ENCODE assay signal across 29 cellular contexts in genomic region chr18:73756256-73757091, GRCh38.
A peak's percentile ranks its signal among the peaks of the same experiment; 100 is the strongest.
DNase-seq lines count a peak whose midpoint lies in the region; ATAC-seq and TF ChIP-seq lines count a peak whose summit lies in the region.
"Had no signal": no experiment of that assay in that cellular context is flagged by ENCODE, and none has a peak within 500 bp of the region (broad histone marks: within the 10 kb centered on the region; RNA-seq: fewer than 3 reads in every experiment).

No MANE protein-coding gene starts in this region.

- intact Hi-C loops in PC-3 (cut with micrococcal nuclease) = no loop called here

- H3K9ac ChIP-seq in PC-3 (ENCODE audit: low read length) = no peak overlapping the region

- H3K36me3 ChIP-seq in PC-3 (ENCODE audit: low read depth, low read length) = no peaks in the 10 kb centered on the region
- no peaks in the 10 kb centered on the region for H3K36me3 ChIP-seq in GM23338 (ENCODE audit: insufficient read depth)
- H3K36me3 ChIP-seq in Peyer's patch = no peaks in the 10 kb centered on the region
- H3K36me3 ChIP-seq: heart right ventricle, lower lobe of right lung, pancreas, suprapubic skin had no signal

- H3K36me3 Mint-ChIP-seq in GM23338 (ENCODE audit: low read depth) = no peaks in the 10 kb centered on the region
- H3K36me3 Mint-ChIP-seq: CD8-positive, alpha-beta memory T cell; stimulated activated memory B cell treated with anti-CD40 and anti-IgM and Interleukin-4, amounts not matched to agents 10 μg/mL and 1 μg/mL and 100 μg/mL, for 72 hours; T-cell had no signal

- DNase-seq in DMS153 (lab: John Stamatoyannopoulos, UW) (peak; percentile 79), DMS153 treated with DMSO at 0.1 percent for 48 hours (lab: John Stamatoyannopoulos, UW; ENCODE audit: unreplicated experiment) (no peak), NCI-H1092 treated with DMSO at 0.1 percent for 48 hours (lab: John Stamatoyannopoulos, UW) (peak; percentile 73), PC-3 (peak; percentile 67), smooth muscle cell of the brain vasculature (ENCODE audit: low read depth, low spot score) (peak; percentile 17), GM23338 (ENCODE audit: low spot score) (no peak), Peyer's patch (no peak)
- DNase-seq: activated CD4-positive, alpha-beta T cell treated with anti-CD3 and anti-CD28 coated beads, Interleukin-2, amount 50 U/mL, for 48 hours; activated CD8-positive, alpha-beta memory T cell treated with anti-CD3 and anti-CD28 coated beads, Interleukin-2, amount 50 U/mL, for 4 hours; activated naive CD4-positive, alpha-beta T cell treated with anti-CD3 and anti-CD28 coated beads, Interleukin-2, amount 50 U/mL, for 16 hours; amniotic stem cell; CD8-positive, alpha-beta memory T cell; DMS79; effector memory CD8-positive, alpha-beta T cell; foreskin keratinocyte; heart right ventricle; kidney glomerular epithelial cell; lower lobe of right lung; NCI-H524 treated with DMSO at 0.1 percent for 48 hours; small intestine; T-cell had no signal

- BruUV-seq in PC-3 (replicated peaks; lab: Mats Ljungman, UMichigan) = no TSS peak

- H3K9me3 ChIP-seq in PC-3 (ENCODE audit: low read length) (no peaks in the 10 kb centered on the region), Peyer's patch (no peaks in the 10 kb centered on the region)
- H3K9me3 ChIP-seq: heart right ventricle, lower lobe of right lung, pancreas, suprapubic skin had no signal

- no peak overlapping the region for H3K4me3 ChIP-seq in PC-3 (ENCODE audit: low read length)
- H3K4me3 ChIP-seq in GM23338 = no peak overlapping the region
- no peak overlapping the region for H3K4me3 ChIP-seq in Peyer's patch
- H3K4me3 ChIP-seq: coronary artery, heart right ventricle, lower lobe of right lung, pancreas, suprapubic skin had no signal

- H3K27ac Mint-ChIP-seq in GM23338 = no peak overlapping the region
- H3K27ac Mint-ChIP-seq: activated T-helper 17 cell treated with anti-CD3 and anti-CD28 coated beads, Interleukin-2, amount 50 U/mL, for 72 hours; CD8-positive, alpha-beta memory T cell; effector memory CD8-positive, alpha-beta T cell; nephron; stimulated activated memory B cell treated with anti-CD40 and anti-IgM and Interleukin-4, amounts not matched to agents 10 μg/mL and 1 μg/mL and 100 μg/mL, for 72 hours; T-cell had no signal

- 0 out of 2 replicates have a peak overlapping the region, but pooled peaks have one; percentile 31 for H2AFZ ChIP-seq in PC-3 (ENCODE audit: low read length)
- no peak overlapping the region for H2AFZ ChIP-seq in GM23338

- no peaks in the 10 kb centered on the region for H3K27me3 Mint-ChIP-seq in GM23338 (ENCODE audit: insufficient read depth, low read depth, poor library complexity)
- H3K27me3 Mint-ChIP-seq: activated T-helper 17 cell treated with anti-CD3 and anti-CD28 coated beads, Interleukin-2, amount 50 U/mL, for 72 hours; effector memory CD8-positive, alpha-beta T cell; stimulated activated memory B cell treated with anti-CD40 and anti-IgM and Interleukin-4, amounts not matched to agents 10 μg/mL and 1 μg/mL and 100 μg/mL, for 72 hours; T-cell had no signal

- CTCF ChIA-PET in PC-3 (lab: Charles Lee) = no interaction called here

- ATAC-seq in PC-3 (peak; percentile 56), GM23338 (no peak), HG03469 (IDR thresholded peaks at IDR 0.05; ENCODE audit: unreplicated experiment) (no peak)
- ATAC-seq: activated T-helper 17 cell treated with anti-CD3 and anti-CD28 coated beads, Interleukin-2, amount 50 U/mL, for 72 hours; effector memory CD8-positive, alpha-beta T cell; foreskin keratinocyte; heart right ventricle; pancreas; stimulated activated memory B cell treated with anti-CD40 and anti-IgM and Interleukin-4, amounts not matched to agents 10 μg/mL and 1 μg/mL and 100 μg/mL, for 72 hours; T-cell had no signal

- H3K9me2 ChIP-seq in PC-3 (replicated peaks; ENCODE audit: low read length) = no peaks in the 10 kb centered on the region
- H3K9me2 ChIP-seq in GM23338 (ENCODE audit: insufficient read depth) = no peaks in the 10 kb centered on the region; the same call in 1 of the 2 replicates

- TF ChIP-seq POLR2A in Peyer's patch (IDR thresholded peaks at IDR 0.05) = no peak

- H3K27me3 ChIP-seq in PC-3 (ENCODE audit: low read length) = no peaks in the 10 kb centered on the region
- no peaks in the 10 kb centered on the region for H3K27me3 ChIP-seq in GM23338 (ENCODE audit: insufficient read depth)
- H3K27me3 ChIP-seq in Peyer's patch = no peaks in the 10 kb centered on the region
- H3K27me3 ChIP-seq: foreskin keratinocyte, heart right ventricle, pancreas, suprapubic skin had no signal

- H3K4me3 Mint-ChIP-seq in GM23338 = no peak overlapping the region
- H3K4me3 Mint-ChIP-seq: activated T-helper 17 cell treated with anti-CD3 and anti-CD28 coated beads, Interleukin-2, amount 50 U/mL, for 72 hours; CD8-positive, alpha-beta memory T cell; effector memory CD8-positive, alpha-beta T cell; nephron; stimulated activated memory B cell treated with anti-CD40 and anti-IgM and Interleukin-4, amounts not matched to agents 10 μg/mL and 1 μg/mL and 100 μg/mL, for 72 hours; T-cell had no signal

- no peaks in the 10 kb centered on the region for H3K9me3 Mint-ChIP-seq in GM23338
- H3K9me3 Mint-ChIP-seq: nephron; stimulated activated memory B cell treated with anti-CD40 and anti-IgM and Interleukin-4, amounts not matched to agents 10 μg/mL and 1 μg/mL and 100 μg/mL, for 72 hours; T-cell had no signal

- H3F3A ChIP-seq in PC-3 (ENCODE audit: low read length, unreplicated experiment) = no peaks in the 10 kb centered on the region
- H3F3A ChIP-seq in GM23338 (replicated peaks; ENCODE audit: low read depth) = no peaks in the 10 kb centered on the region

- no peak for TF ChIP-seq CTCF in PC-3 (conservative IDR thresholded peaks at IDR 0.05; ENCODE audit: low read depth, low read length)
- TF ChIP-seq CTCF in GM23338 (conservative IDR thresholded peaks at IDR 0.05; ENCODE audit: low read depth in 2 of 2) = no peak
- TF ChIP-seq CTCF in Peyer's patch (IDR thresholded peaks at IDR 0.05) = no peak

- H3K4me2 ChIP-seq in PC-3 (ENCODE audit: low read length) (peak overlapping the region; percentile 49), GM23338 (no peak overlapping the region)

- no peaks in the 10 kb centered on the region for H4K20me1 ChIP-seq in PC-3 (ENCODE audit: low read length)
- no peaks in the 10 kb centered on the region for H4K20me1 ChIP-seq in GM23338 (replicated peaks; ENCODE audit: insufficient read depth)

- H3K4me1 ChIP-seq in PC-3 (ENCODE audit: insufficient read depth, low read length) (peaks cover 47% of the 10 kb centered on the region), GM23338 (ENCODE audit: insufficient read depth) (no peaks in the 10 kb centered on the region), Peyer's patch (no peaks in the 10 kb centered on the region)
- H3K4me1 ChIP-seq: heart right ventricle, lower lobe of right lung, pancreas, suprapubic skin had no signal

- POLR2A ChIA-PET in PC-3 (lab: Charles Lee; ENCODE audit: unreplicated experiment) = interaction anchor here (0.6 kb wide), 1 partner anchor 350 kb away, joined by 5 read pairs; no protein-coding TSS in a partner anchor

- H3K79me2 ChIP-seq in PC-3 (ENCODE audit: low read length) (no peaks in the 10 kb centered on the region), GM23338 (replicated peaks; ENCODE audit: insufficient read depth) (no peaks in the 10 kb centered on the region)

- no peak overlapping the region for H3K27ac ChIP-seq in PC-3 (ENCODE audit: low read length)
- H3K27ac ChIP-seq in GM23338 (ENCODE audit: low read depth) = no peak overlapping the region
- no peak overlapping the region for H3K27ac ChIP-seq in Peyer's patch
- H3K27ac ChIP-seq: 22Rv1, coronary artery, foreskin keratinocyte, heart right ventricle, lower lobe of right lung, pancreas, suprapubic skin had no signal

- H3K4me1 Mint-ChIP-seq in GM23338 = peaks cover 3% of the 10 kb centered on the region; the same call in 1 of the 3 replicates
- H3K4me1 Mint-ChIP-seq: activated T-helper 17 cell treated with anti-CD3 and anti-CD28 coated beads, Interleukin-2, amount 50 U/mL, for 72 hours; CD8-positive, alpha-beta memory T cell; stimulated activated memory B cell treated with anti-CD40 and anti-IgM and Interleukin-4, amounts not matched to agents 10 μg/mL and 1 μg/mL and 100 μg/mL, for 72 hours; T-cell had no signal

TF ChIP-seq in GM23338, 12 proteins besides CTCF, POLR2A, EP300 and RAD21:
- TF ChIP-seq EZH2 (IDR thresholded peaks at IDR 0.05; ENCODE audit: low read depth, unreplicated experiment) (no peak), CREB1 (CRISPR knock-in tag; IDR thresholded peaks at IDR 0.05; ENCODE audit: low read depth) (no peak), ZNF331 (CRISPR knock-in tag; IDR thresholded peaks at IDR 0.05; ENCODE audit: low read depth) (no peak), JUNB (IDR thresholded peaks at IDR 0.05; ENCODE audit: unreplicated experiment) (no peak)

Comparison
In these comparisons a context has a peak if more than half of its experiments do, and no peak if none do; other contexts are left out.
1. DNase-seq: peak in DMS153 (single experiment), NCI-H1092 treated with DMSO at 0.1 percent for 48 hours (single experiment), PC-3 (single experiment) and smooth muscle cell of the brain vasculature (single experiment); none in DMS153 treated with DMSO at 0.1 percent for 48 hours (single experiment), GM23338 (single experiment) and Peyer's patch (0 of 3).